In genomic region chr7:25255603-25256320, GRCh38 we compare ENCODE assay signal across 23 cellular contexts. TPM values are rescaled to one million over a fixed set of nuclear protein-coding genes. Genes with fewer than 3 reads are reported as not detected.
"Had no signal": no experiment of that assay in that cellular context is flagged by ENCODE, and none has a peak within 500 bp of the region (broad histone marks: within the 10 kb centered on the region; RNA-seq: fewer than 3 reads in every experiment).

No MANE protein-coding gene starts in this region.

- H3K9me3 ChIP-seq: heart left ventricle, testis had no signal

- H3K9me3 Mint-ChIP-seq: activated B cell treated with CpG ODN at 0.5 μM for 24 hours; activated CD4-positive, alpha-beta T cell treated with anti-CD3 and anti-CD28 coated beads, Interleukin-2, amount 10 ng/mL, durations not matched to agents 24 days and 14 days; activated naive CD4-positive, alpha-beta T cell treated with anti-CD3 and anti-CD28 coated beads, Interleukin-2, amount 10 ng/mL, durations not matched to agents 7 days and 5 days; activated T-helper 17 cell treated with anti-CD3 and anti-CD28 coated beads, Interleukin-2, amount 50 U/mL, for 72 hours; stimulated activated naive CD8-positive, alpha-beta T cell treated with anti-CD3 and anti-CD28 coated beads, Interleukin-15, amount 100 ng/mL, for 72 hours had no signal

- DNase-seq: activated B cell treated with CpG ODN at 0.5 μM for 24 hours; activated CD4-positive, alpha-beta T cell treated with anti-CD3 and anti-CD28 coated beads, Interleukin-2, amount 10 ng/mL, durations not matched to agents 24 days and 14 days; activated naive CD4-positive, alpha-beta T cell treated with anti-CD3 and anti-CD28 coated beads, Interleukin-2, amount 10 ng/mL, durations not matched to agents 7 days and 5 days; activated T-cell treated with anti-CD3 and anti-CD28 coated beads for 4 hours; central memory CD4-positive, alpha-beta T cell; dermis blood vessel endothelial cell; heart left ventricle; kidney; mesendoderm; stimulated activated CD4-positive, alpha-beta T cell treated with anti-CD3 and anti-CD28 coated beads, Interleukin-4, amount 100 ng/mL, for 4 hours; stimulated activated naive CD8-positive, alpha-beta T cell treated with anti-CD3 and anti-CD28 coated beads, Interleukin-15, amount 100 ng/mL, for 72 hours; T-helper 17 cell; testis had no signal

- ATAC-seq: activated T-helper 17 cell treated with anti-CD3 and anti-CD28 coated beads, Interleukin-2, amount 50 U/mL, for 72 hours; esophagus mucosa; stimulated activated naive CD8-positive, alpha-beta T cell treated with anti-CD3 and anti-CD28 coated beads, Interleukin-15, amount 100 ng/mL, for 72 hours; T-helper 17 cell had no signal

- H3K36me3 ChIP-seq: heart left ventricle had no signal

- H3K79me2 ChIP-seq: parathyroid adenoma had no signal

- H3K4me3 ChIP-seq: heart left ventricle, testis had no signal

- H2AFZ ChIP-seq: parathyroid adenoma had no signal

- H3K4me3 Mint-ChIP-seq: activated B cell treated with CpG ODN at 0.5 μM for 24 hours; activated CD4-positive, alpha-beta T cell treated with anti-CD3 and anti-CD28 coated beads, Interleukin-2, amount 10 ng/mL, durations not matched to agents 24 days and 14 days; activated naive CD4-positive, alpha-beta T cell treated with anti-CD3 and anti-CD28 coated beads, Interleukin-2, amount 10 ng/mL, durations not matched to agents 7 days and 5 days; activated T-helper 17 cell treated with anti-CD3 and anti-CD28 coated beads, Interleukin-2, amount 50 U/mL, for 72 hours; neural crest cell; stimulated activated naive CD8-positive, alpha-beta T cell treated with anti-CD3 and anti-CD28 coated beads, Interleukin-15, amount 100 ng/mL, for 72 hours; T-helper 17 cell had no signal

- H3K9ac ChIP-seq: parathyroid adenoma had no signal

- H3K4me1 ChIP-seq: parathyroid adenoma, testis had no signal

- H3K27ac ChIP-seq: heart left ventricle, parathyroid adenoma, testis had no signal

- H3K27me3 Mint-ChIP-seq: activated T-helper 17 cell treated with anti-CD3 and anti-CD28 coated beads, Interleukin-2, amount 50 U/mL, for 72 hours; stimulated activated naive CD8-positive, alpha-beta T cell treated with anti-CD3 and anti-CD28 coated beads, Interleukin-15, amount 100 ng/mL, for 72 hours had no signal

- H3K36me3 Mint-ChIP-seq: activated naive CD4-positive, alpha-beta T cell treated with anti-CD3 and anti-CD28 coated beads, Interleukin-2, amount 10 ng/mL, durations not matched to agents 7 days and 5 days had no signal

- H3K27me3 ChIP-seq: testis had no signal

- H3K27ac Mint-ChIP-seq: activated B cell treated with CpG ODN at 0.5 μM for 24 hours; activated CD4-positive, alpha-beta T cell treated with anti-CD3 and anti-CD28 coated beads, Interleukin-2, amount 10 ng/mL, durations not matched to agents 24 days and 14 days; activated naive CD4-positive, alpha-beta T cell treated with anti-CD3 and anti-CD28 coated beads, Interleukin-2, amount 10 ng/mL, durations not matched to agents 7 days and 5 days; activated T-helper 17 cell treated with anti-CD3 and anti-CD28 coated beads, Interleukin-2, amount 50 U/mL, for 72 hours; stimulated activated naive CD8-positive, alpha-beta T cell treated with anti-CD3 and anti-CD28 coated beads, Interleukin-15, amount 100 ng/mL, for 72 hours; T-helper 17 cell had no signal

RNA-seq across cellular contexts. Expression of gene NPVF, which starts 27.5 kb away (rescaled TPM):
- total RNA-seq: activated B cell treated with CpG ODN at 0.5 μM for 24 hours; activated CD4-positive, alpha-beta T cell treated with anti-CD3 and anti-CD28 coated beads, Interleukin-2, amount 10 ng/mL, durations not matched to agents 24 days and 14 days; activated CD8-positive, alpha-beta memory T cell treated with anti-CD3 and anti-CD28 coated beads for 36 hours; activated T-helper 17 cell treated with anti-CD3 and anti-CD28 coated beads, Interleukin-2, amount 50 U/mL, for 72 hours; dermis blood vessel endothelial cell; esophagus mucosa; fibroblast of villous mesenchyme; heart left ventricle; kidney; liver; neural crest cell; skeletal muscle tissue; T-helper 17 cell; testis; urinary bladder had no signal
- polyA plus RNA-seq: adipose tissue, heart left ventricle, liver, urinary bladder had no signal
